ENCODE assay signal across 13 cellular contexts in genomic region chr10:67722113-67722512, GRCh38.
DNase-seq lines count a peak whose midpoint lies in the region; ATAC-seq and TF ChIP-seq lines count a peak whose summit lies in the region.
"Had no signal": no experiment of that assay in that cellular context is flagged by ENCODE, and none has a peak within 500 bp of the region (broad histone marks: within the 10 kb centered on the region; RNA-seq: fewer than 3 reads in every experiment).

No MANE protein-coding gene starts in this region.

- POLR2A ChIA-PET in GM10248 (lab: Yijun Ruan, JAX), result no interaction called here

- no peak for TF ChIP-seq CTCF in GM10248 (IDR thresholded peaks at IDR 0.05; ENCODE audit: control extremely low read depth, extremely low read depth, low read depth, missing control alignments)

- DNase-seq in GM10248 (ENCODE audit: extremely low spot score) (peak; percentile 31), NCI-H1105 (lab: John Stamatoyannopoulos, UW) (no peak), HuH-7 (ENCODE audit: low spot score) (no peak), head of caudate nucleus (no peak), T-helper 9 cell (no peak)
- DNase-seq: activated naive CD8-positive, alpha-beta T cell treated with anti-CD3 and anti-CD28 coated beads for 36 hours; CD4-positive, alpha-beta memory T cell; gastrocnemius medialis; HCEC 1CT; OCI-M1 had no signal

- CTCF ChIA-PET in GM10248 (lab: Yijun Ruan, JAX), result interaction anchor here (0.8 to 2.6 kb wide), 4 partner anchors 10 to 54 kb away, joined by 3 to 11 read pairs (median 6); no protein-coding TSS in a partner anchor

- intact Hi-C loops in head of caudate nucleus (cut with DNase I), result no loop called here

- peak; percentile 73 for ATAC-seq in GM19324 (IDR thresholded peaks at IDR 0.05; ENCODE audit: low FRiP score, unreplicated experiment)
- ATAC-seq in HG02623 (IDR thresholded peaks at IDR 0.05; ENCODE audit: unreplicated experiment), result peak; percentile 70
- ATAC-seq in HG03378 (IDR thresholded peaks at IDR 0.05; ENCODE audit: unreplicated experiment), result peak; percentile 92
- ATAC-seq: gastrocnemius medialis had no signal
